ENCODE assay signal across 20 cellular contexts in genomic region chr2:177348090-177348489, GRCh38. TPM values are rescaled to one million over a fixed set of nuclear protein-coding genes. Genes with fewer than 3 reads are reported as not detected.
DNase-seq lines count a peak whose midpoint lies in the region; ATAC-seq and TF ChIP-seq lines count a peak whose summit lies in the region.
"Had no signal": no experiment of that assay in that cellular context is flagged by ENCODE, and none has a peak within 500 bp of the region (broad histone marks: within the 10 kb centered on the region; RNA-seq: fewer than 3 reads in every experiment).

No MANE protein-coding gene starts in this region.

- no peak overlapping the region for H3K23ac ChIP-seq in trophoblast cell (ENCODE audit: low read length)

- no peak for TF ChIP-seq CTCF in nephron progenitor cell (IDR thresholded peaks at IDR 0.05)

- H4K91ac ChIP-seq in trophoblast cell (ENCODE audit: low read depth, low read length) = no peak overlapping the region

- no peak overlapping the region for H2AFZ ChIP-seq in trophoblast cell (ENCODE audit: insufficient read depth, low read length, poor library complexity)
- H2AFZ ChIP-seq: GM23248 had no signal

- peaks cover 4% of the 10 kb centered on the region for H3K36me3 Mint-ChIP-seq in nephron progenitor cell (ENCODE audit: low read depth)
- no peaks in the 10 kb centered on the region for H3K36me3 Mint-ChIP-seq in immature natural killer cell
- H3K36me3 Mint-ChIP-seq: CD4-positive, alpha-beta memory T cell had no signal

- H3K79me1 ChIP-seq in trophoblast cell (ENCODE audit: low read length) = no peaks in the 10 kb centered on the region

- H2BK120ac ChIP-seq in trophoblast cell (ENCODE audit: insufficient read depth, low read length, poor library complexity) = no peak overlapping the region

- no peak overlapping the region for H3K9ac ChIP-seq in BLaER1
- H3K9ac ChIP-seq in trophoblast cell (ENCODE audit: low read length) = no peak overlapping the region
- H3K9ac ChIP-seq: GM23248 had no signal

- H3K14ac ChIP-seq in trophoblast cell (ENCODE audit: low read length) = no peak overlapping the region

- H3K9me3 Mint-ChIP-seq in nephron progenitor cell = no peaks in the 10 kb centered on the region
- no peaks in the 10 kb centered on the region for H3K9me3 Mint-ChIP-seq in immature natural killer cell
- H3K9me3 Mint-ChIP-seq: CD4-positive, alpha-beta memory T cell; HFFc6 had no signal

- H3K4me3 ChIP-seq in BLaER1 (no peak overlapping the region), trophoblast cell (ENCODE audit: low read depth, low read length) (no peak overlapping the region)
- H3K4me3 ChIP-seq: GM23248, HAP-1, MG63 had no signal

- ATAC-seq in GM18498 (IDR thresholded peaks at IDR 0.05; ENCODE audit: unreplicated experiment) = peak; percentile 61
- no peak for ATAC-seq in GM19328 (IDR thresholded peaks at IDR 0.05; ENCODE audit: unreplicated experiment)
- ATAC-seq: Panc1 had no signal

- H3K4me3 Mint-ChIP-seq in nephron progenitor cell = no peak overlapping the region
- no peak overlapping the region for H3K4me3 Mint-ChIP-seq in immature natural killer cell
- H3K4me3 Mint-ChIP-seq: CD4-positive, alpha-beta memory T cell; HFFc6 had no signal

- no peak overlapping the region for H3K4ac ChIP-seq in trophoblast cell (ENCODE audit: low read depth, low read length)

- H3K36me3 ChIP-seq in BLaER1 = no peaks in the 10 kb centered on the region
- no peaks in the 10 kb centered on the region for H3K36me3 ChIP-seq in trophoblast cell (ENCODE audit: control insufficient read depth in 1 of 2, insufficient read depth in 2 of 2, low read length in 2 of 2)
- H3K36me3 ChIP-seq: HAP-1, MG63 had no signal

- H3K27ac Mint-ChIP-seq in nephron progenitor cell (peak overlapping the region; percentile 19), immature natural killer cell (no peak overlapping the region)
- H3K27ac Mint-ChIP-seq: CD4-positive, alpha-beta memory T cell; HFFc6 had no signal

- H4K20me1 ChIP-seq in BLaER1 = no peaks in the 10 kb centered on the region

- H3K18ac ChIP-seq in trophoblast cell (ENCODE audit: low read length) = no peak overlapping the region

- no peak overlapping the region for H2BK12ac ChIP-seq in trophoblast cell (ENCODE audit: low read length)

- DNase-seq in MV-4-11 (lab: John Stamatoyannopoulos, UW) (peak; percentile 70), nephron progenitor cell (no peak), trophoblast cell (no peak), immature natural killer cell (no peak)
- DNase-seq: C1 segment of cervical spinal cord; CD4-positive, alpha-beta memory T cell; COR-L47; DMS53; GM23248; HFFc6; KBM-7; MG63; NCI-H2029; NCI-H526 treated with DMSO at 0.1 percent for 48 hours; SHP77 treated with DMSO at 0.1 percent for 48 hours had no signal

- H3K27me3 ChIP-seq in BLaER1 (no peaks in the 10 kb centered on the region), trophoblast cell (ENCODE audit: insufficient read depth, low read length) (no peaks in the 10 kb centered on the region)
- H3K27me3 ChIP-seq: MG63 had no signal

- no CpG with 5 or more reads among the region's 4 CpGs for WGBS in trophoblast cell (ENCODE audit: extremely low coverage, insufficient coverage, insufficient read length)

- H3K4me1 ChIP-seq in BLaER1 (peaks cover 39% of the 10 kb centered on the region), trophoblast cell (ENCODE audit: control insufficient read depth in 1 of 2, insufficient read depth in 2 of 2, low read length in 2 of 2) (peaks cover 0 to 2% of the 10 kb centered on the region in 2 experiments)
- H3K4me1 ChIP-seq: HAP-1 had no signal

- H3K27ac ChIP-seq in BLaER1 (peak overlapping the region; percentile 43; the same call in 1 of the 2 replicates), trophoblast cell (ENCODE audit: low read depth, low read length) (no peak overlapping the region)
- H3K27ac ChIP-seq: GM23248 had no signal

- H3K4me2 ChIP-seq in BLaER1 (peak overlapping the region; percentile 65), trophoblast cell (ENCODE audit: low read length) (no peak overlapping the region)

- no peak overlapping the region for H2BK5ac ChIP-seq in trophoblast cell (ENCODE audit: low read depth, low read length, poor library complexity)

- H3K4me1 Mint-ChIP-seq in nephron progenitor cell (no peaks in the 10 kb centered on the region), immature natural killer cell (no peaks in the 10 kb centered on the region)

- H3K9me3 ChIP-seq in BLaER1 = no peaks in the 10 kb centered on the region
- peaks cover 5% of the 10 kb centered on the region for H3K9me3 ChIP-seq in trophoblast cell (ENCODE audit: insufficient read depth, low read depth, low read length)
- H3K9me3 ChIP-seq: HAP-1, MG63 had no signal

- no peaks in the 10 kb centered on the region for H3K27me3 Mint-ChIP-seq in nephron progenitor cell (ENCODE audit: low read depth, poor library complexity)
- no peaks in the 10 kb centered on the region for H3K27me3 Mint-ChIP-seq in immature natural killer cell (ENCODE audit: low read depth in 3 of 3)
- H3K27me3 Mint-ChIP-seq: CD4-positive, alpha-beta memory T cell had no signal

- H4K12ac ChIP-seq in trophoblast cell (ENCODE audit: low read depth, low read length) = no peak overlapping the region

- no peak overlapping the region for H4K8ac ChIP-seq in trophoblast cell (ENCODE audit: low read depth, low read length)

- H2AK5ac ChIP-seq in trophoblast cell (ENCODE audit: low read length) = no peak overlapping the region

- no peaks in the 10 kb centered on the region for H3K79me2 ChIP-seq in trophoblast cell (ENCODE audit: control insufficient read depth, insufficient read depth, low read length, poor library complexity)

RNA-seq across cellular contexts. Expression of gene AGPS, which starts 44.5 kb away (rescaled TPM):
- 22.4 and 25.8 TPM in 2 replicates for polyA plus RNA-seq in trophoblast cell (2013)
- 10 to 100 TPM; 16.1 to 27.2 (median 18.0) TPM for polyA plus RNA-seq in immature natural killer cell
